In the genomic region with DNA sequence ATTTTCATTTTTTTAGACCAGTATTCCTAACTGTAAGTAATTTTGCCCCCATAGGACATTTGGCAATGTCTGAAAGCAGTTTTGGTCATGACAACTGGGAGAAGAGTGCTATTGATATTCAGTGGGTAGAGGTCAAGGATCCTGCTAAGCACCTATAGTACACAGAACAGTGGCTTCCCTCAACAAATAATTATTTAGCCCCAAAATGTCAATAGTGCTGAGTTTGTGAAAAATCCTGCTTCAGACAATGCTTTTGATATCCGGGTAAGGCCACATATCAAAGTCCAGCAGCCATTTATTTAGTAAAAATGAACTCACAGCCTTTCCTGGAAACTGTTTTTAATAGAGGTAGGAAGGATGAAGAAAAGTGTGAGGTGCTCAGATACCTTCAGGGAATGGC, we compare ENCODE assay signal across 1 cellular context.
TF ChIP-seq lines count a peak whose summit lies in the region.

No MANE protein-coding gene starts in this region.

TF ChIP-seq in HepG2, 621 proteins besides CTCF, POLR2A, EP300 and RAD21 (continued from another document and continues in another):
- peak; percentile 58; the same call in 1 of the 2 replicates for TF ChIP-seq MIXL1 (CRISPR knock-in tag; IDR thresholded peaks at IDR 0.05)
- TF ChIP-seq ZNF33A (CRISPR knock-in tag; IDR thresholded peaks at IDR 0.05; ENCODE audit: borderline replicate concordance) = no peak
- peak; percentile 96 to 97 for TF ChIP-seq MAFK (conservative IDR thresholded peaks at IDR 0.05 in 1 of 2, IDR thresholded peaks at IDR 0.05 in 1 of 2; ENCODE audit: low read length in 2 of 2)
- TF ChIP-seq RXRB (CRISPR knock-in tag; IDR thresholded peaks at IDR 0.05; ENCODE audit: borderline replicate concordance) = peak; percentile 64; the same call in 1 of the 2 replicates
- TF ChIP-seq SP4 (CRISPR knock-in tag; IDR thresholded peaks at IDR 0.05) = no peak
- TF ChIP-seq, protein P1, sequence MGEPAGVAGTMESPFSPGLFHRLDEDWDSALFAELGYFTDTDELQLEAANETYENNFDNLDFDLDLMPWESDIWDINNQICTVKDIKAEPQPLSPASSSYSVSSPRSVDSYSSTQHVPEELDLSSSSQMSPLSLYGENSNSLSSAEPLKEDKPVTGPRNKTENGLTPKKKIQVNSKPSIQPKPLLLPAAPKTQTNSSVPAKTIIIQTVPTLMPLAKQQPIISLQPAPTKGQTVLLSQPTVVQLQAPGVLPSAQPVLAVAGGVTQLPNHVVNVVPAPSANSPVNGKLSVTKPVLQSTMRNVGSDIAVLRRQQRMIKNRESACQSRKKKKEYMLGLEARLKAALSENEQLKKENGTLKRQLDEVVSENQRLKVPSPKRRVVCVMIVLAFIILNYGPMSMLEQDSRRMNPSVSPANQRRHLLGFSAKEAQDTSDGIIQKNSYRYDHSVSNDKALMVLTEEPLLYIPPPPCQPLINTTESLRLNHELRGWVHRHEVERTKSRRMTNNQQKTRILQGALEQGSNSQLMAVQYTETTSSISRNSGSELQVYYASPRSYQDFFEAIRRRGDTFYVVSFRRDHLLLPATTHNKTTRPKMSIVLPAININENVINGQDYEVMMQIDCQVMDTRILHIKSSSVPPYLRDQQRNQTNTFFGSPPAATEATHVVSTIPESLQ (CRISPR knock-in tag; conservative IDR thresholded peaks at IDR 0.05) = no peak
- TF ChIP-seq, protein P2, sequence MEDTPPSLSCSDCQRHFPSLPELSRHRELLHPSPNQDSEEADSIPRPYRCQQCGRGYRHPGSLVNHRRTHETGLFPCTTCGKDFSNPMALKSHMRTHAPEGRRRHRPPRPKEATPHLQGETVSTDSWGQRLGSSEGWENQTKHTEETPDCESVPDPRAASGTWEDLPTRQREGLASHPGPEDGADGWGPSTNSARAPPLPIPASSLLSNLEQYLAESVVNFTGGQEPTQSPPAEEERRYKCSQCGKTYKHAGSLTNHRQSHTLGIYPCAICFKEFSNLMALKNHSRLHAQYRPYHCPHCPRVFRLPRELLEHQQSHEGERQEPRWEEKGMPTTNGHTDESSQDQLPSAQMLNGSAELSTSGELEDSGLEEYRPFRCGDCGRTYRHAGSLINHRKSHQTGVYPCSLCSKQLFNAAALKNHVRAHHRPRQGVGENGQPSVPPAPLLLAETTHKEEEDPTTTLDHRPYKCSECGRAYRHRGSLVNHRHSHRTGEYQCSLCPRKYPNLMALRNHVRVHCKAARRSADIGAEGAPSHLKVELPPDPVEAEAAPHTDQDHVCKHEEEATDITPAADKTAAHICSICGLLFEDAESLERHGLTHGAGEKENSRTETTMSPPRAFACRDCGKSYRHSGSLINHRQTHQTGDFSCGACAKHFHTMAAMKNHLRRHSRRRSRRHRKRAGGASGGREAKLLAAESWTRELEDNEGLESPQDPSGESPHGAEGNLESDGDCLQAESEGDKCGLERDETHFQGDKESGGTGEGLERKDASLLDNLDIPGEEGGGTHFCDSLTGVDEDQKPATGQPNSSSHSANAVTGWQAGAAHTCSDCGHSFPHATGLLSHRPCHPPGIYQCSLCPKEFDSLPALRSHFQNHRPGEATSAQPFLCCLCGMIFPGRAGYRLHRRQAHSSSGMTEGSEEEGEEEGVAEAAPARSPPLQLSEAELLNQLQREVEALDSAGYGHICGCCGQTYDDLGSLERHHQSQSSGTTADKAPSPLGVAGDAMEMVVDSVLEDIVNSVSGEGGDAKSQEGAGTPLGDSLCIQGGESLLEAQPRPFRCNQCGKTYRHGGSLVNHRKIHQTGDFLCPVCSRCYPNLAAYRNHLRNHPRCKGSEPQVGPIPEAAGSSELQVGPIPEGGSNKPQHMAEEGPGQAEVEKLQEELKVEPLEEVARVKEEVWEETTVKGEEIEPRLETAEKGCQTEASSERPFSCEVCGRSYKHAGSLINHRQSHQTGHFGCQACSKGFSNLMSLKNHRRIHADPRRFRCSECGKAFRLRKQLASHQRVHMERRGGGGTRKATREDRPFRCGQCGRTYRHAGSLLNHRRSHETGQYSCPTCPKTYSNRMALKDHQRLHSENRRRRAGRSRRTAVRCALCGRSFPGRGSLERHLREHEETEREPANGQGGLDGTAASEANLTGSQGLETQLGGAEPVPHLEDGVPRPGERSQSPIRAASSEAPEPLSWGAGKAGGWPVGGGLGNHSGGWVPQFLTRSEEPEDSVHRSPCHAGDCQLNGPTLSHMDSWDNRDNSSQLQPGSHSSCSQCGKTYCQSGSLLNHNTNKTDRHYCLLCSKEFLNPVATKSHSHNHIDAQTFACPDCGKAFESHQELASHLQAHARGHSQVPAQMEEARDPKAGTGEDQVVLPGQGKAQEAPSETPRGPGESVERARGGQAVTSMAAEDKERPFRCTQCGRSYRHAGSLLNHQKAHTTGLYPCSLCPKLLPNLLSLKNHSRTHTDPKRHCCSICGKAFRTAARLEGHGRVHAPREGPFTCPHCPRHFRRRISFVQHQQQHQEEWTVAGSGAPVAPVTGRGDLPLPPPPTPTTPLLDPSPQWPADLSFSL (CRISPR knock-in tag; IDR thresholded peaks at IDR 0.05) = no peak
- TF ChIP-seq SETDB1 (CRISPR knock-in tag; IDR thresholded peaks at IDR 0.05; ENCODE audit: borderline replicate concordance) = no peak
- TF ChIP-seq ZBTB20 (CRISPR knock-in tag; IDR thresholded peaks at IDR 0.05; ENCODE audit: borderline replicate concordance, low read depth) = peak; percentile 51; the same call in 1 of the 2 replicates
- no peak for TF ChIP-seq TSC22D2 (CRISPR knock-in tag; IDR thresholded peaks at IDR 0.05; ENCODE audit: borderline replicate concordance)
- no peak for TF ChIP-seq ZNF782 (CRISPR knock-in tag; IDR thresholded peaks at IDR 0.05; ENCODE audit: borderline replicate concordance)
- TF ChIP-seq, protein P3, sequence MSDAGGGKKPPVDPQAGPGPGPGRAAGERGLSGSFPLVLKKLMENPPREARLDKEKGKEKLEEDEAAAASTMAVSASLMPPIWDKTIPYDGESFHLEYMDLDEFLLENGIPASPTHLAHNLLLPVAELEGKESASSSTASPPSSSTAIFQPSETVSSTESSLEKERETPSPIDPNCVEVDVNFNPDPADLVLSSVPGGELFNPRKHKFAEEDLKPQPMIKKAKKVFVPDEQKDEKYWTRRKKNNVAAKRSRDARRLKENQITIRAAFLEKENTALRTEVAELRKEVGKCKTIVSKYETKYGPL (CRISPR knock-in tag; IDR thresholded peaks at IDR 0.05) = no peak
- 0 out of 2 replicates have a peak, but pooled peaks have one; percentile 23 for TF ChIP-seq HDAC2 (CRISPR knock-in tag; IDR thresholded peaks at IDR 0.05)
- TF ChIP-seq ZNF724P (CRISPR knock-in tag; IDR thresholded peaks at IDR 0.05; ENCODE audit: borderline replicate concordance) = no peak
- no peak for TF ChIP-seq ZFP36L2 (CRISPR knock-in tag; IDR thresholded peaks at IDR 0.05)
- TF ChIP-seq, protein P4, sequence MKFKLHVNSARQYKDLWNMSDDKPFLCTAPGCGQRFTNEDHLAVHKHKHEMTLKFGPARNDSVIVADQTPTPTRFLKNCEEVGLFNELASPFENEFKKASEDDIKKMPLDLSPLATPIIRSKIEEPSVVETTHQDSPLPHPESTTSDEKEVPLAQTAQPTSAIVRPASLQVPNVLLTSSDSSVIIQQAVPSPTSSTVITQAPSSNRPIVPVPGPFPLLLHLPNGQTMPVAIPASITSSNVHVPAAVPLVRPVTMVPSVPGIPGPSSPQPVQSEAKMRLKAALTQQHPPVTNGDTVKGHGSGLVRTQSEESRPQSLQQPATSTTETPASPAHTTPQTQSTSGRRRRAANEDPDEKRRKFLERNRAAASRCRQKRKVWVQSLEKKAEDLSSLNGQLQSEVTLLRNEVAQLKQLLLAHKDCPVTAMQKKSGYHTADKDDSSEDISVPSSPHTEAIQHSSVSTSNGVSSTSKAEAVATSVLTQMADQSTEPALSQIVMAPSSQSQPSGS (CRISPR knock-in tag; IDR thresholded peaks at IDR 0.05) = no peak
- TF ChIP-seq ZNF124 (CRISPR knock-in tag; IDR thresholded peaks at IDR 0.05) = no peak
- TF ChIP-seq, protein P5, sequence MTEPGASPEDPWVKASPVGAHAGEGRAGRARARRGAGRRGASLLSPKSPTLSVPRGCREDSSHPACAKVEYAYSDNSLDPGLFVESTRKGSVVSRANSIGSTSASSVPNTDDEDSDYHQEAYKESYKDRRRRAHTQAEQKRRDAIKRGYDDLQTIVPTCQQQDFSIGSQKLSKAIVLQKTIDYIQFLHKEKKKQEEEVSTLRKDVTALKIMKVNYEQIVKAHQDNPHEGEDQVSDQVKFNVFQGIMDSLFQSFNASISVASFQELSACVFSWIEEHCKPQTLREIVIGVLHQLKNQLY (CRISPR knock-in tag; IDR thresholded peaks at IDR 0.05) = no peak
- peak; percentile 36; the same call in 1 of the 2 replicates for TF ChIP-seq ETV5 (CRISPR knock-in tag; IDR thresholded peaks at IDR 0.05; ENCODE audit: borderline replicate concordance)
- TF ChIP-seq ZSCAN9 (CRISPR knock-in tag; IDR thresholded peaks at IDR 0.05; ENCODE audit: borderline replicate concordance) = no peak
- TF ChIP-seq SOX5 (CRISPR knock-in tag; IDR thresholded peaks at IDR 0.05; ENCODE audit: borderline replicate concordance) = peak; percentile 76; the same call in 1 of the 2 replicates
- TF ChIP-seq CCAR2 (optimal IDR thresholded peaks at IDR 0.05; ENCODE audit: low read depth, low read length) = no peak
- TF ChIP-seq, protein P6, sequence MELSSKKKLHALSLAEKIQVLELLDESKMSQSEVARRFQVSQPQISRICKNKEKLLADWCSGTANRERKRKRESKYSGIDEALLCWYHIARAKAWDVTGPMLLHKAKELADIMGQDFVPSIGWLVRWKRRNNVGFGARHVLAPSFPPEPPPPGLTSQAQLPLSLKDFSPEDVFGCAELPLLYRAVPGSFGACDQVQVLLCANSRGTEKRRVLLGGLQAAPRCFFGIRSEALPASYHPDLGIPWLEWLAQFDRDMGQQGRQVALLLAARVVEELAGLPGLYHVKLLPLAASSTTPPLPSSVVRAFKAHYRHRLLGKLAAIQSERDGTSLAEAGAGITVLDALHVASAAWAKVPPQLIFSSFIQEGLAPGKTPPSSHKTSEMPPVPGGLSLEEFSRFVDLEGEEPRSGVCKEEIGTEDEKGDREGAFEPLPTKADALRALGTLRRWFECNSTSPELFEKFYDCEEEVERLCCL (CRISPR knock-in tag; IDR thresholded peaks at IDR 0.05; ENCODE audit: borderline replicate concordance) = no peak
- no peak for TF ChIP-seq ATM (IDR thresholded peaks at IDR 0.05; ENCODE audit: borderline replicate concordance)
- TF ChIP-seq KLF12 (CRISPR knock-in tag; IDR thresholded peaks at IDR 0.05; ENCODE audit: borderline replicate concordance) = no peak
- no peak for TF ChIP-seq ZNF563 (CRISPR knock-in tag; IDR thresholded peaks at IDR 0.05)
- TF ChIP-seq ELF3 (CRISPR knock-in tag; IDR thresholded peaks at IDR 0.05) = peak; percentile 60; the same call in 1 of the 2 replicates
- TF ChIP-seq ZMYM2 (CRISPR knock-in tag; IDR thresholded peaks at IDR 0.05) = no peak
- no peak for TF ChIP-seq NBN (conservative IDR thresholded peaks at IDR 0.05)
- peak; percentile 69 for TF ChIP-seq RARA (CRISPR knock-in tag; IDR thresholded peaks at IDR 0.05)
- no peak for TF ChIP-seq SNAPC2 (CRISPR knock-in tag; IDR thresholded peaks at IDR 0.05)
- TF ChIP-seq, protein P7, sequence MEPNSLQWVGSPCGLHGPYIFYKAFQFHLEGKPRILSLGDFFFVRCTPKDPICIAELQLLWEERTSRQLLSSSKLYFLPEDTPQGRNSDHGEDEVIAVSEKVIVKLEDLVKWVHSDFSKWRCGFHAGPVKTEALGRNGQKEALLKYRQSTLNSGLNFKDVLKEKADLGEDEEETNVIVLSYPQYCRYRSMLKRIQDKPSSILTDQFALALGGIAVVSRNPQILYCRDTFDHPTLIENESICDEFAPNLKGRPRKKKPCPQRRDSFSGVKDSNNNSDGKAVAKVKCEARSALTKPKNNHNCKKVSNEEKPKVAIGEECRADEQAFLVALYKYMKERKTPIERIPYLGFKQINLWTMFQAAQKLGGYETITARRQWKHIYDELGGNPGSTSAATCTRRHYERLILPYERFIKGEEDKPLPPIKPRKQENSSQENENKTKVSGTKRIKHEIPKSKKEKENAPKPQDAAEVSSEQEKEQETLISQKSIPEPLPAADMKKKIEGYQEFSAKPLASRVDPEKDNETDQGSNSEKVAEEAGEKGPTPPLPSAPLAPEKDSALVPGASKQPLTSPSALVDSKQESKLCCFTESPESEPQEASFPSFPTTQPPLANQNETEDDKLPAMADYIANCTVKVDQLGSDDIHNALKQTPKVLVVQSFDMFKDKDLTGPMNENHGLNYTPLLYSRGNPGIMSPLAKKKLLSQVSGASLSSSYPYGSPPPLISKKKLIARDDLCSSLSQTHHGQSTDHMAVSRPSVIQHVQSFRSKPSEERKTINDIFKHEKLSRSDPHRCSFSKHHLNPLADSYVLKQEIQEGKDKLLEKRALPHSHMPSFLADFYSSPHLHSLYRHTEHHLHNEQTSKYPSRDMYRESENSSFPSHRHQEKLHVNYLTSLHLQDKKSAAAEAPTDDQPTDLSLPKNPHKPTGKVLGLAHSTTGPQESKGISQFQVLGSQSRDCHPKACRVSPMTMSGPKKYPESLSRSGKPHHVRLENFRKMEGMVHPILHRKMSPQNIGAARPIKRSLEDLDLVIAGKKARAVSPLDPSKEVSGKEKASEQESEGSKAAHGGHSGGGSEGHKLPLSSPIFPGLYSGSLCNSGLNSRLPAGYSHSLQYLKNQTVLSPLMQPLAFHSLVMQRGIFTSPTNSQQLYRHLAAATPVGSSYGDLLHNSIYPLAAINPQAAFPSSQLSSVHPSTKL (CRISPR knock-in tag; IDR thresholded peaks at IDR 0.05) = peak; percentile 84
- TF ChIP-seq SIX4 (CRISPR knock-in tag; IDR thresholded peaks at IDR 0.05) = no peak
- TF ChIP-seq, protein P8, sequence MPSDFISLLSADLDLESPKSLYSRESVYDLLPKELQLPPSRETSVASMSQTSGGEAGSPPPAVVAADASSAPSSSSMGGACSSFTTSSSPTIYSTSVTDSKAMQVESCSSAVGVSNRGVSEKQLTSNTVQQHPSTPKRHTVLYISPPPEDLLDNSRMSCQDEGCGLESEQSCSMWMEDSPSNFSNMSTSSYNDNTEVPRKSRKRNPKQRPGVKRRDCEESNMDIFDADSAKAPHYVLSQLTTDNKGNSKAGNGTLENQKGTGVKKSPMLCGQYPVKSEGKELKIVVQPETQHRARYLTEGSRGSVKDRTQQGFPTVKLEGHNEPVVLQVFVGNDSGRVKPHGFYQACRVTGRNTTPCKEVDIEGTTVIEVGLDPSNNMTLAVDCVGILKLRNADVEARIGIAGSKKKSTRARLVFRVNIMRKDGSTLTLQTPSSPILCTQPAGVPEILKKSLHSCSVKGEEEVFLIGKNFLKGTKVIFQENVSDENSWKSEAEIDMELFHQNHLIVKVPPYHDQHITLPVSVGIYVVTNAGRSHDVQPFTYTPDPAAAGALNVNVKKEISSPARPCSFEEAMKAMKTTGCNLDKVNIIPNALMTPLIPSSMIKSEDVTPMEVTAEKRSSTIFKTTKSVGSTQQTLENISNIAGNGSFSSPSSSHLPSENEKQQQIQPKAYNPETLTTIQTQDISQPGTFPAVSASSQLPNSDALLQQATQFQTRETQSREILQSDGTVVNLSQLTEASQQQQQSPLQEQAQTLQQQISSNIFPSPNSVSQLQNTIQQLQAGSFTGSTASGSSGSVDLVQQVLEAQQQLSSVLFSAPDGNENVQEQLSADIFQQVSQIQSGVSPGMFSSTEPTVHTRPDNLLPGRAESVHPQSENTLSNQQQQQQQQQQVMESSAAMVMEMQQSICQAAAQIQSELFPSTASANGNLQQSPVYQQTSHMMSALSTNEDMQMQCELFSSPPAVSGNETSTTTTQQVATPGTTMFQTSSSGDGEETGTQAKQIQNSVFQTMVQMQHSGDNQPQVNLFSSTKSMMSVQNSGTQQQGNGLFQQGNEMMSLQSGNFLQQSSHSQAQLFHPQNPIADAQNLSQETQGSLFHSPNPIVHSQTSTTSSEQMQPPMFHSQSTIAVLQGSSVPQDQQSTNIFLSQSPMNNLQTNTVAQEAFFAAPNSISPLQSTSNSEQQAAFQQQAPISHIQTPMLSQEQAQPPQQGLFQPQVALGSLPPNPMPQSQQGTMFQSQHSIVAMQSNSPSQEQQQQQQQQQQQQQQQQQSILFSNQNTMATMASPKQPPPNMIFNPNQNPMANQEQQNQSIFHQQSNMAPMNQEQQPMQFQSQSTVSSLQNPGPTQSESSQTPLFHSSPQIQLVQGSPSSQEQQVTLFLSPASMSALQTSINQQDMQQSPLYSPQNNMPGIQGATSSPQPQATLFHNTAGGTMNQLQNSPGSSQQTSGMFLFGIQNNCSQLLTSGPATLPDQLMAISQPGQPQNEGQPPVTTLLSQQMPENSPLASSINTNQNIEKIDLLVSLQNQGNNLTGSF (CRISPR knock-in tag; IDR thresholded peaks at IDR 0.05) = no peak
